1 cellular context compared by ENCODE assay signal in genomic region chr1:14923400-14924011, GRCh38.
TF ChIP-seq lines count a peak whose summit lies in the region.

No MANE protein-coding gene starts in this region.

TF ChIP-seq in GM23338, 12 proteins besides CTCF, POLR2A, EP300 and RAD21 (continued from another document):
- TF ChIP-seq ZNF462 (CRISPR knock-in tag; IDR thresholded peaks at IDR 0.05) (no peak), EZH2 (IDR thresholded peaks at IDR 0.05; ENCODE audit: low read depth, unreplicated experiment) (no peak)
